ENCODE assay signal across 8 cellular contexts in genomic region chr1:234963904-234964702, GRCh38.
DNase-seq lines count a peak whose midpoint lies in the region; ATAC-seq and TF ChIP-seq lines count a peak whose summit lies in the region.

No MANE protein-coding gene starts in this region.

- H3K27ac Mint-ChIP-seq in activated CD8-positive, alpha-beta memory T cell treated with anti-CD3 and anti-CD28 coated beads, Interleukin-2, amount 10 ng/mL, durations not matched to agents 7 days and 5 days: peak overlapping the region; percentile 89

- peaks cover 1% of the 10 kb centered on the region for H3K36me3 Mint-ChIP-seq in activated CD8-positive, alpha-beta memory T cell treated with anti-CD3 and anti-CD28 coated beads, Interleukin-2, amount 10 ng/mL, durations not matched to agents 7 days and 5 days

- no peak for TF ChIP-seq EP300 in transverse colon (IDR thresholded peaks at IDR 0.05; ENCODE audit: low read depth)

- no peak for ATAC-seq in activated CD8-positive, alpha-beta memory T cell treated with anti-CD3 and anti-CD28 coated beads, Interleukin-2, amount 10 ng/mL, durations not matched to agents 7 days and 5 days
- ATAC-seq in mucosa of descending colon (peak; percentile 4), GM18907 (IDR thresholded peaks at IDR 0.05; ENCODE audit: unreplicated experiment) (no peak)

- H3K27me3 ChIP-seq in breast epithelium (no peaks in the 10 kb centered on the region), transverse colon (no peaks in the 10 kb centered on the region)

- 30 to 31% methylated on average over 13 to 15 of the region's 15 CpGs for WGBS in transverse colon (ENCODE audit: low coverage in 1 of 2), 2 donors

- CTCF ChIA-PET in activated CD8-positive, alpha-beta memory T cell treated with anti-CD3 and anti-CD28 coated beads, Interleukin-2, amount 10 ng/mL, durations not matched to agents 7 days and 5 days (lab: Charles Lee): interaction anchor here (0.8 to 2.2 kb wide), 4 partner anchors 10 to 112 kb away, joined by 3 to 13 read pairs (median 5); no protein-coding TSS in a partner anchor

- H3K4me1 ChIP-seq in breast epithelium (peaks cover 22 to 28% of the 10 kb centered on the region in 2 donors), mucosa of descending colon (ENCODE audit: low read depth) (peaks cover 60% of the 10 kb centered on the region), transverse colon (peaks cover 35 to 66% (median 62%) of the 10 kb centered on the region in 4 donors)

- no peak for DNase-seq in activated CD8-positive, alpha-beta memory T cell treated with anti-CD3 and anti-CD28 coated beads, Interleukin-2, amount 10 ng/mL, durations not matched to agents 7 days and 5 days
- no peak for DNase-seq in activated CD8-positive, alpha-beta memory T cell treated with anti-CD3 and anti-CD28 coated beads for 24 hours
- DNase-seq in breast epithelium (ENCODE audit: low spot score in 2 of 2) (no peak), mucosa of descending colon (peak in 2 of 3 donors; percentile 74 to 76), transverse colon (no peak), germinal center (ENCODE audit: low spot score) (no peak), HUDEP-2 (lab: John Stamatoyannopoulos, UW; ENCODE audit: unreplicated experiment in 76 of 76) (no peak)

- H3K36me3 ChIP-seq in breast epithelium (no peaks in the 10 kb centered on the region), mucosa of descending colon (ENCODE audit: low read depth) (no peaks in the 10 kb centered on the region), transverse colon (no peaks in the 10 kb centered on the region)

- H3K27me3 Mint-ChIP-seq in activated CD8-positive, alpha-beta memory T cell treated with anti-CD3 and anti-CD28 coated beads, Interleukin-2, amount 10 ng/mL, durations not matched to agents 7 days and 5 days: no peaks in the 10 kb centered on the region

- in situ Hi-C loops in transverse colon (cut with MboI; ENCODE audit: low pct_ligation_motif_present in 1 of 4, low pct_unique_long_range_greater_than_20kb in 1 of 4, low sequenced_read_pairs in 3 of 4): no loop called here

- TF ChIP-seq CTCF in breast epithelium (IDR thresholded peaks at IDR 0.05) (no peak), mucosa of descending colon (IDR thresholded peaks at IDR 0.05) (no peak), transverse colon (IDR thresholded peaks at IDR 0.05) (peak in 2 of 5 experiments; percentile 9 to 22)

- peaks cover 64% of the 10 kb centered on the region for H3K4me1 Mint-ChIP-seq in activated CD8-positive, alpha-beta memory T cell treated with anti-CD3 and anti-CD28 coated beads, Interleukin-2, amount 10 ng/mL, durations not matched to agents 7 days and 5 days

- TF ChIP-seq POLR2A in breast epithelium (IDR thresholded peaks at IDR 0.05) (no peak), transverse colon (IDR thresholded peaks at IDR 0.05) (no peak)

- H3K27ac ChIP-seq in breast epithelium (peak overlapping the region; percentile 87 to 91), transverse colon (peak overlapping the region; percentile 88 to 94 (median 90))

- H3K9me3 ChIP-seq in breast epithelium (no peaks in the 10 kb centered on the region), mucosa of descending colon (no peaks in the 10 kb centered on the region), transverse colon (no peaks in the 10 kb centered on the region)

- H3K4me3 ChIP-seq in breast epithelium (peak overlapping the region in 1 of 3 donors; percentile 13), mucosa of descending colon (no peak overlapping the region), transverse colon (no peak overlapping the region)

- H3K4me3 Mint-ChIP-seq in activated CD8-positive, alpha-beta memory T cell treated with anti-CD3 and anti-CD28 coated beads, Interleukin-2, amount 10 ng/mL, durations not matched to agents 7 days and 5 days: no peak overlapping the region

- intact Hi-C loops in breast epithelium (cut with DNase I; ENCODE audit: low total_unique reads): no loop called here
- intact Hi-C loops in mucosa of descending colon (cut with DNase I, micrococcal nuclease): loop anchor here in 1 of 2 donors (5.0 to 10.0 kb wide), 4 partner anchors 118 to 352 kb away; partner anchors contain the start of gene IRF2BP2
- intact Hi-C loops in transverse colon (cut with DNase I; ENCODE audit: low total_unique reads): loop anchor here (1.0 kb wide), 1 partner anchor 47 kb away; no protein-coding TSS in a partner anchor

- H3K9me3 Mint-ChIP-seq in activated CD8-positive, alpha-beta memory T cell treated with anti-CD3 and anti-CD28 coated beads, Interleukin-2, amount 10 ng/mL, durations not matched to agents 7 days and 5 days (ENCODE audit: low read depth): no peaks in the 10 kb centered on the region

Comparison
In these comparisons a context has a peak if more than half of its experiments do, and no peak if none do; other contexts are left out.
1. DNase-seq: peak in mucosa of descending colon (2 of 3); none in activated CD8-positive, alpha-beta memory T cell treated with anti-CD3 and anti-CD28 coated beads, Interleukin-2, amount 10 ng/mL, durations not matched to agents 7 days and 5 days (single experiment), activated CD8-positive, alpha-beta memory T cell treated with anti-CD3 and anti-CD28 coated beads for 24 hours (single experiment), breast epithelium (0 of 2), transverse colon (single experiment), germinal center (single experiment) and HUDEP-2 (0 of 76).